Comparison of ENCODE assay signal across 8 cellular contexts in the genomic region with DNA sequence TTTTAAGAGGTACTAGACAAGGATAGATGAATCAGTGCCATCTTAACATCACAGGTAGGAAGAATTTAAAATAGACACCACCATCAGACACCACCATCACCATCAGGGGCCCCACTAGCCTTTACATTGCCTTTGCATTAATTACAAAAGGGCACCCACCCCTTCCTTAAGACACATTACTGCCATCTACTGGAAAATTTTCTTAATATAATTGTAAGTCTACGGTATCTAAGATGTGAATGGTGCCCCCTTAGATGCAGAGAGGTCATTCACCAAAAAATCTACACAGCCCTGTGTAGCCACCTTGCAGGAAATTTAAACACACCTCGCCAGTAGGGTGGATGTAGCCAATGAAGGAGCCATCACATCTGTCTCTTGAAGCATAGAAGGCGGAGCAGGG.
DNase-seq lines count a peak whose midpoint lies in the region; ATAC-seq, FAIRE-seq and TF ChIP-seq lines count a peak whose summit lies in the region.

No MANE protein-coding gene starts in this region.

- H3K27me3 Mint-ChIP-seq in activated B cell treated with CpG ODN at 0.5 μM for 24 hours (no peaks in the 10 kb centered on the region), endothelial cell (ENCODE audit: unreplicated experiment) (peaks cover 3% of the 10 kb centered on the region)
- H3K27me3 Mint-ChIP-seq in naive thymus-derived CD4-positive, alpha-beta T cell, result no peaks in the 10 kb centered on the region

- POLR2A ChIA-PET in activated B cell treated with CpG ODN at 0.5 μM for 24 hours (lab: Charles Lee), result no interaction called here
- POLR2A ChIA-PET in naive thymus-derived CD4-positive, alpha-beta T cell (lab: Charles Lee), result interaction anchor here (3.0 kb wide), 1 partner anchor 181 kb away, joined by 11 read pairs; no protein-coding TSS in a partner anchor

- H3K9me3 Mint-ChIP-seq in activated B cell treated with CpG ODN at 0.5 μM for 24 hours (no peaks in the 10 kb centered on the region), endothelial cell (ENCODE audit: unreplicated experiment) (no peaks in the 10 kb centered on the region)
- no peaks in the 10 kb centered on the region for H3K9me3 Mint-ChIP-seq in naive thymus-derived CD4-positive, alpha-beta T cell

- no peaks in the 10 kb centered on the region for H3K4me1 Mint-ChIP-seq in activated B cell treated with CpG ODN at 0.5 μM for 24 hours
- H3K4me1 Mint-ChIP-seq in naive thymus-derived CD4-positive, alpha-beta T cell, result peaks cover 0 to 7% (median 4%) of the 10 kb centered on the region in 7 donors
- H3K4me1 Mint-ChIP-seq in endothelial cell (ENCODE audit: unreplicated experiment), result no peaks in the 10 kb centered on the region

- CTCF ChIA-PET in activated B cell treated with CpG ODN at 0.5 μM for 24 hours (lab: Charles Lee), result no interaction called here
- CTCF ChIA-PET in naive thymus-derived CD4-positive, alpha-beta T cell (lab: Charles Lee), result interaction anchor here (1.7 to 2.3 kb wide), 2 partner anchors 186 to 217 kb away, joined by 4 to 12 read pairs; no protein-coding TSS in a partner anchor

- no peaks in the 10 kb centered on the region for H3K36me3 ChIP-seq in naive thymus-derived CD4-positive, alpha-beta T cell (ENCODE audit: control insufficient read depth in 2 of 3, insufficient read depth in 3 of 3, low read length in 3 of 3)

- H3K4me3 Mint-ChIP-seq in activated B cell treated with CpG ODN at 0.5 μM for 24 hours, result no peak overlapping the region
- no peak overlapping the region for H3K4me3 Mint-ChIP-seq in naive thymus-derived CD4-positive, alpha-beta T cell
- H3K4me3 Mint-ChIP-seq in endothelial cell (ENCODE audit: unreplicated experiment), result no peak overlapping the region

- H3K9me3 ChIP-seq in naive thymus-derived CD4-positive, alpha-beta T cell (ENCODE audit: control insufficient read depth in 2 of 3, low read length in 3 of 3), result no peaks in the 10 kb centered on the region

- ATAC-seq in activated B cell treated with CpG ODN at 0.5 μM for 24 hours (ENCODE audit: low read depth), result peak; percentile 45
- ATAC-seq in naive thymus-derived CD4-positive, alpha-beta T cell, result peak; percentile 60

- H3K36me3 Mint-ChIP-seq in activated B cell treated with CpG ODN at 0.5 μM for 24 hours (ENCODE audit: low read depth) (no peaks in the 10 kb centered on the region), endothelial cell (ENCODE audit: low read depth, unreplicated experiment) (no peaks in the 10 kb centered on the region)
- H3K36me3 Mint-ChIP-seq in naive thymus-derived CD4-positive, alpha-beta T cell, result no peaks in the 10 kb centered on the region

- TF ChIP-seq CTCF in activated B cell treated with CpG ODN at 0.5 μM for 24 hours (IDR thresholded peaks at IDR 0.05) (no peak), endothelial cell (IDR thresholded peaks at IDR 0.05; ENCODE audit: unreplicated experiment) (no peak)

- intact Hi-C loops in activated B cell treated with CpG ODN at 0.5 μM for 24 hours (cut with micrococcal nuclease), result loop anchor here (1.0 to 5.0 kb wide), 5 partner anchors 164 to 257 kb away; a partner anchor contains a TSS
- intact Hi-C loops in naive thymus-derived CD4-positive, alpha-beta T cell (cut with micrococcal nuclease), result loop anchor here (1.0 to 10.0 kb wide), 7 partner anchors 165 to 321 kb away; no protein-coding TSS in a partner anchor

- no peak overlapping the region for H3K27ac ChIP-seq in naive thymus-derived CD4-positive, alpha-beta T cell (ENCODE audit: low read depth, low read length)

- no peaks in the 10 kb centered on the region for H3K27me3 ChIP-seq in naive thymus-derived CD4-positive, alpha-beta T cell (ENCODE audit: control insufficient read depth in 2 of 2, insufficient read depth in 2 of 2, low read length in 2 of 2)

- FAIRE-seq in H54 (lab: Jason Lieb, UNC), result no peak

- no peak for TF ChIP-seq POLR2A in H54 (IDR thresholded peaks at IDR 0.05; ENCODE audit: low read depth, low read length)

- H3K4me3 ChIP-seq in naive thymus-derived CD4-positive, alpha-beta T cell (ENCODE audit: low read length), result no peak overlapping the region

- H3K4me1 ChIP-seq in naive thymus-derived CD4-positive, alpha-beta T cell (ENCODE audit: control insufficient read depth in 2 of 2, insufficient read depth in 2 of 2, low read length in 2 of 2), result no peaks in the 10 kb centered on the region

- H3K27ac Mint-ChIP-seq in activated B cell treated with CpG ODN at 0.5 μM for 24 hours, result no peak overlapping the region
- no peak overlapping the region for H3K27ac Mint-ChIP-seq in naive thymus-derived CD4-positive, alpha-beta T cell
- H3K27ac Mint-ChIP-seq in endothelial cell (ENCODE audit: unreplicated experiment), result no peak overlapping the region

- DNase-seq in NCI-H82 (lab: John Stamatoyannopoulos, UW) (peak; percentile 43), NCI-H82 treated with DMSO at 0.1 percent for 48 hours (lab: John Stamatoyannopoulos, UW; ENCODE audit: unreplicated experiment) (no peak), HT1080 (ENCODE audit: low read depth) (peak; percentile 0), activated B cell treated with CpG ODN at 0.5 μM for 24 hours (no peak), endothelial cell (ENCODE audit: low spot score) (no peak), NCI-H774 (lab: John Stamatoyannopoulos, UW) (no peak), H54 (ENCODE audit: insufficient read length, low spot score) (no peak)
- DNase-seq in naive thymus-derived CD4-positive, alpha-beta T cell, result peak in 6 of 9 donors; percentile 10 to 45 (median 25)

Comparison
In these comparisons a context has a peak if more than half of its experiments do, and no peak if none do; other contexts are left out.
1. DNase-seq: peak in NCI-H82 (single experiment), HT1080 (single experiment) and naive thymus-derived CD4-positive, alpha-beta T cell (6 of 9); none in NCI-H82 treated with DMSO at 0.1 percent for 48 hours (single experiment), activated B cell treated with CpG ODN at 0.5 μM for 24 hours (single experiment), endothelial cell (single experiment), NCI-H774 (single experiment) and H54 (single experiment).